8 cellular contexts compared by ENCODE assay signal in genomic region chr10:132516771-132517725, GRCh38. TPM values are rescaled to one million over a fixed set of nuclear protein-coding genes. Genes with fewer than 3 reads are reported as not detected.
DNase-seq lines count a peak whose midpoint lies in the region; ATAC-seq and TF ChIP-seq lines count a peak whose summit lies in the region.

No MANE protein-coding gene starts in this region.

- H3K4me3 ChIP-seq in GM23248 = peak overlapping the region; percentile 30
- H3K4me3 ChIP-seq in RWPE2 (ENCODE audit: severe bottlenecking) = no peak overlapping the region
- peak overlapping the region in 1 of 2 donors; percentile 52 for H3K4me3 ChIP-seq in muscle layer of colon (ENCODE audit: low read depth in 1 of 2, low read length in 2 of 2)

- H2AFZ ChIP-seq in GM23248 = peak overlapping the region; percentile 43

- TF ChIP-seq CTCF in RWPE2 (IDR thresholded peaks at IDR 0.05; ENCODE audit: poor library complexity, severe bottlenecking) = no peak

- WGBS in GM23248 (ENCODE audit: low coverage in 1 of 2, low lambda C conversion rate in 2 of 2, missing lambda C conversion rate in 2 of 2), 2 experiments = 28 to 29% methylated on average over 26 to 33 of the region's 37 CpGs

- H3K36me3 ChIP-seq in GM23248 (ENCODE audit: low read depth) = no peaks in the 10 kb centered on the region
- no peaks in the 10 kb centered on the region for H3K36me3 ChIP-seq in RWPE2 (ENCODE audit: low read depth)
- H3K36me3 ChIP-seq in muscle layer of colon (ENCODE audit: insufficient read depth, low read length) = no peaks in the 10 kb centered on the region

- peak; percentile 78 for ATAC-seq in RWPE2 (ENCODE audit: low read depth)
- no peak for ATAC-seq in GM21515 (IDR thresholded peaks at IDR 0.05; ENCODE audit: unreplicated experiment)
- ATAC-seq in HG03139 (IDR thresholded peaks at IDR 0.05; ENCODE audit: unreplicated experiment) = no peak

- H3K9ac ChIP-seq in GM23248 (peak overlapping the region; percentile 65), muscle layer of colon (ENCODE audit: low read length) (no peak overlapping the region)

- DNase-seq in GM23248 (peak; percentile 98), RWPE2 (ENCODE audit: low spot score) (peak; percentile 78), fibroblast of peridontal ligament (ENCODE audit: extremely low read depth) (peak; percentile 93), KBM-7 (no peak), NCI-H510A (lab: John Stamatoyannopoulos, UW) (no peak)

- no peaks in the 10 kb centered on the region for H3K9me3 ChIP-seq in GM23248 (ENCODE audit: low read depth)
- no peaks in the 10 kb centered on the region for H3K9me3 ChIP-seq in RWPE2 (ENCODE audit: severe bottlenecking)
- no peaks in the 10 kb centered on the region for H3K9me3 ChIP-seq in muscle layer of colon (ENCODE audit: low read length)

- peaks cover 28% of the 10 kb centered on the region for H3K4me1 ChIP-seq in GM23248 (ENCODE audit: insufficient read depth)
- peaks cover 20% of the 10 kb centered on the region for H3K4me1 ChIP-seq in RWPE2 (ENCODE audit: insufficient read depth, poor library complexity, severe bottlenecking)
- H3K4me1 ChIP-seq in muscle layer of colon (ENCODE audit: insufficient read depth, low read length) = peaks cover 52% of the 10 kb centered on the region

- H3K27ac ChIP-seq in GM23248 (peak overlapping the region; percentile 66), RWPE2 (ENCODE audit: poor library complexity, severe bottlenecking) (no peak overlapping the region), muscle layer of colon (ENCODE audit: low read depth, low read length) (peak overlapping the region; percentile 89)

- no peaks in the 10 kb centered on the region for H3F3A ChIP-seq in GM23248 (ENCODE audit: insufficient read depth)

- H4K20me1 ChIP-seq in GM23248 (ENCODE audit: insufficient read depth) = no peaks in the 10 kb centered on the region

- no peaks in the 10 kb centered on the region for H3K9me2 ChIP-seq in GM23248 (ENCODE audit: insufficient read depth)

- peak overlapping the region; percentile 55 for H3K4me2 ChIP-seq in GM23248 (ENCODE audit: unreplicated experiment)

- no peaks in the 10 kb centered on the region for H3K27me3 ChIP-seq in GM23248 (replicated peaks; ENCODE audit: insufficient read depth)
- H3K27me3 ChIP-seq in RWPE2 (ENCODE audit: insufficient read depth, poor library complexity, severe bottlenecking) = no peaks in the 10 kb centered on the region
- H3K27me3 ChIP-seq in muscle layer of colon (ENCODE audit: control insufficient read depth in 1 of 2, insufficient read depth in 2 of 2, low read length in 2 of 2) = no peaks in the 10 kb centered on the region

- in situ Hi-C loops in GM23248 (cut with MboI) = no loop called here
- in situ Hi-C loops in KBM-7 (cut with MboI; ENCODE audit: low pct_unique_long_range_greater_than_20kb, low sequenced_read_pairs) = no loop called here

- no peaks in the 10 kb centered on the region for H3K79me2 ChIP-seq in GM23248 (ENCODE audit: insufficient read depth)

RNA-seq across cellular contexts. Expression of gene INPP5A, which starts 20.5 kb away (rescaled TPM):
- total RNA-seq in GM23248 (2014; rRNA removed; shearing (Covaris generic)) = 35.2 and 39.3 TPM in 2 replicates
- 2.3 and 2.8 TPM in 2 replicates for polyA plus RNA-seq in GM23248 (2016; fragmentation: Nextera tagmentation; extraction: Ambion mirVana)

Comparison
In these comparisons a context has a peak if more than half of its experiments do, and no peak if none do; other contexts are left out.
1. DNase-seq: peak in GM23248 (single experiment), RWPE2 (single experiment) and fibroblast of peridontal ligament (single experiment); none in KBM-7 (single experiment) and NCI-H510A (single experiment).